ENCODE assay signal across 16 cellular contexts in genomic region chr2:70678576-70679143, GRCh38.
DNase-seq lines count a peak whose midpoint lies in the region; TF ChIP-seq lines count a peak whose summit lies in the region.
"Had no signal": no experiment of that assay in that cellular context is flagged by ENCODE, and none has a peak within 500 bp of the region (broad histone marks: within the 10 kb centered on the region; RNA-seq: fewer than 3 reads in every experiment).

No MANE protein-coding gene starts in this region.

- WGBS in endodermal cell (ENCODE audit: insufficient coverage in 1 of 2, insufficient read length in 1 of 2), 2 experiments, result 93 to 97% methylated on average over 12 to 17 of the region's 17 CpGs
- 47% methylated on average over 17 of the region's 17 CpGs for whole genome bisulfite sequencing in prostate gland

- no peak for TF ChIP-seq POLR2A in prostate gland (IDR thresholded peaks at IDR 0.05)

- H3K4me3 ChIP-seq in left ventricle myocardium inferior (no peak overlapping the region), right atrium auricular region (no peak overlapping the region), endodermal cell (ENCODE audit: low read length) (no peak overlapping the region), prostate gland (no peak overlapping the region)
- H3K4me3 ChIP-seq: A549, BLaER1 had no signal

- H3K27me3 Mint-ChIP-seq in endodermal cell (ENCODE audit: insufficient read depth), result no peaks in the 10 kb centered on the region

- intact Hi-C loops in left ventricle myocardium inferior (cut with micrococcal nuclease), result no loop called here
- intact Hi-C loops in prostate gland (cut with DNase I), result no loop called here

- H3K9me3 Mint-ChIP-seq in endodermal cell, result no peaks in the 10 kb centered on the region
- H3K9me3 Mint-ChIP-seq: CD8-positive, alpha-beta T cell had no signal

- DNase-seq in left ventricle myocardium inferior, result no peak
- no peak for DNase-seq in right atrium auricular region (ENCODE audit: low spot score)
- DNase-seq in endodermal cell, result peak; percentile 29
- peak; percentile 24 for DNase-seq in prostate gland (ENCODE audit: low spot score)
- DNase-seq in middle frontal gyrus (ENCODE audit: extremely low spot score, low spot score), result no peak
- DNase-seq in stimulated activated CD4-positive, alpha-beta T cell treated with anti-CD3 and anti-CD28 coated beads, Interleukin-4, amount 100 ng/mL, for 4 hours, result no peak
- no peak for DNase-seq in SKM-1 (lab: John Stamatoyannopoulos, UW; ENCODE audit: unreplicated experiment)
- DNase-seq: Calu3, GOT3, KG1, NCI-H1105 treated with DMSO at 0.1 percent for 48 hours, NCI-H1694, NCI-H2081 treated with DMSO at 0.1 percent for 48 hours had no signal

- H3K36me3 ChIP-seq in left ventricle myocardium inferior, result no peaks in the 10 kb centered on the region
- H3K36me3 ChIP-seq in right atrium auricular region, result no peaks in the 10 kb centered on the region
- H3K36me3 ChIP-seq in endodermal cell (ENCODE audit: control insufficient read depth, insufficient read depth, low read length), result no peaks in the 10 kb centered on the region
- no peaks in the 10 kb centered on the region for H3K36me3 ChIP-seq in prostate gland

- no peak overlapping the region for H3K9ac ChIP-seq in endodermal cell (ENCODE audit: extremely low read depth, low read length, poor library complexity, severe bottlenecking)
- H3K9ac ChIP-seq: BLaER1 had no signal

- no peak for TF ChIP-seq CTCF in left ventricle myocardium inferior (IDR thresholded peaks at IDR 0.05; ENCODE audit: borderline replicate concordance)
- no peak for TF ChIP-seq CTCF in right atrium auricular region (IDR thresholded peaks at IDR 0.05)
- TF ChIP-seq CTCF in endodermal cell (conservative IDR thresholded peaks at IDR 0.05), result no peak
- no peak for TF ChIP-seq CTCF in prostate gland (IDR thresholded peaks at IDR 0.05)

- no peak overlapping the region for H3K4me3 Mint-ChIP-seq in endodermal cell
- H3K4me3 Mint-ChIP-seq: CD8-positive, alpha-beta T cell had no signal

- no peak overlapping the region for H3K27ac Mint-ChIP-seq in endodermal cell
- H3K27ac Mint-ChIP-seq: CD8-positive, alpha-beta T cell had no signal

- H3K36me3 Mint-ChIP-seq in endodermal cell (ENCODE audit: low read depth), result peaks cover 9% of the 10 kb centered on the region

- no peaks in the 10 kb centered on the region for H3K4me1 Mint-ChIP-seq in endodermal cell

- H3K27me3 ChIP-seq in left ventricle myocardium inferior (ENCODE audit: low read depth) (no peaks in the 10 kb centered on the region), right atrium auricular region (no peaks in the 10 kb centered on the region), endodermal cell (ENCODE audit: control insufficient read depth, insufficient read depth, low read length, poor library complexity, severe bottlenecking) (no peaks in the 10 kb centered on the region), prostate gland (replicated peaks; ENCODE audit: insufficient read depth) (no peaks in the 10 kb centered on the region)
- H3K27me3 ChIP-seq: BLaER1 had no signal

- H3K9me3 ChIP-seq in left ventricle myocardium inferior (replicated peaks) (no peaks in the 10 kb centered on the region), right atrium auricular region (no peaks in the 10 kb centered on the region), endodermal cell (ENCODE audit: control insufficient read depth, low read length) (no peaks in the 10 kb centered on the region), prostate gland (no peaks in the 10 kb centered on the region)
- H3K9me3 ChIP-seq: A549, BLaER1 had no signal

- H3K27ac ChIP-seq in left ventricle myocardium inferior (replicated peaks) (peak overlapping the region; percentile 51), right atrium auricular region (peak overlapping the region in 1 of 2 donors; percentile 29), endodermal cell (ENCODE audit: low read depth, low read length) (no peak overlapping the region), prostate gland (no peak overlapping the region)
- H3K27ac ChIP-seq: A549, BLaER1 had no signal

- peaks cover 7% of the 10 kb centered on the region for H3K4me1 ChIP-seq in left ventricle myocardium inferior
- no peaks in the 10 kb centered on the region for H3K4me1 ChIP-seq in right atrium auricular region
- no peaks in the 10 kb centered on the region for H3K4me1 ChIP-seq in endodermal cell (ENCODE audit: control insufficient read depth, insufficient read depth, low read length)
- H3K4me1 ChIP-seq in prostate gland (replicated peaks), result no peaks in the 10 kb centered on the region
- H3K4me1 ChIP-seq: A549, BLaER1 had no signal

Comparison
In these comparisons a context has a peak if more than half of its experiments do, and no peak if none do; other contexts are left out.
1. DNase-seq: peak in endodermal cell (single experiment) and prostate gland (single experiment); none in left ventricle myocardium inferior (single experiment), right atrium auricular region (single experiment), middle frontal gyrus (single experiment), stimulated activated CD4-positive, alpha-beta T cell treated with anti-CD3 and anti-CD28 coated beads, Interleukin-4, amount 100 ng/mL, for 4 hours (0 of 2) and SKM-1 (single experiment).